Comparison of ENCODE assay signal across 16 cellular contexts in the genomic region with DNA sequence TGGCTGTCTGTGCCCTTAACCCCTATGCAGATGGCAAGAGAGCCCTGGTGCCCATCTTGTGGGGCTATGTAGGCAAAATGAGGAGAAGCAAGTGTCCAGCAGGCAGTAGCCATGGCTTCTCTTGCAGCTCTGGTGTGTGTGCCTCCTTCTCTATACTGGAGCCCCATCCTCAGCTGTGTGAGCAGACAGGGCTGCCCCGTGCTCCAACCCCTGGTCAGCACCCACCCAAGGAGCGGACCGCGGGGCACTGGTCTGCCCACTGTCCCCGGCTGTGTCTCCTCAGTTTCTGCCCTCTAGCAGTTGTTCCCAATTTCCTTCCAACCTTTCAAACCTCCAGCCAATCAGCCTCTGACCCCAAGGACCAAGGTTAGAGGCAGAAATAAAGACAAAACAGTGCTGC.
"Had no signal": no experiment of that assay in that cellular context is flagged by ENCODE, and none has a peak within 500 bp of the region (broad histone marks: within the 10 kb centered on the region; RNA-seq: fewer than 3 reads in every experiment).

No MANE protein-coding gene starts in this region.

- H3K27me3 ChIP-seq: sigmoid colon, tibial artery had no signal

- ATAC-seq: esophagus mucosa, natural killer cell, psoas muscle had no signal

- DNase-seq: effector memory CD4-positive, alpha-beta T cell; islet precursor cell; natural killer cell; occipital lobe; retina; sigmoid colon; stimulated activated CD4-positive, alpha-beta T cell treated with anti-CD3 and anti-CD28 coated beads, Interleukin-12 subunit alpha, Interleukin-12 subunit beta, amount 100 ng/mL, for 4 hours; stimulated activated naive CD4-positive, alpha-beta T cell treated with Interleukin-2 at 50 U/mL for 16 hours; tibial artery had no signal

- H3K27ac ChIP-seq: parathyroid adenoma, psoas muscle, sigmoid colon, skin epidermis, tibial artery had no signal

- H3K4me3 ChIP-seq: psoas muscle, sigmoid colon, skin epidermis, tibial artery had no signal

- H3K27ac Mint-ChIP-seq: mesothelial cell of epicardium, natural killer cell had no signal

- H3K36me3 ChIP-seq: sigmoid colon, tibial artery had no signal

- H3K9me3 Mint-ChIP-seq: central memory CD8-positive, alpha-beta T cell; natural killer cell; neural crest cell had no signal

- H3K4me1 ChIP-seq: parathyroid adenoma had no signal

- H3K36me3 Mint-ChIP-seq: mesothelial cell of epicardium, natural killer cell had no signal

- H3K4me1 Mint-ChIP-seq: central memory CD8-positive, alpha-beta T cell; mesothelial cell of epicardium; natural killer cell had no signal

- H3K4me3 Mint-ChIP-seq: central memory CD8-positive, alpha-beta T cell; mesothelial cell of epicardium; natural killer cell; neural crest cell had no signal

- H3K9me3 ChIP-seq: psoas muscle, sigmoid colon, tibial artery had no signal
